ENCODE assay signal across 1 cellular context in genomic region chr13:101152184-101152583, GRCh38.
TF ChIP-seq lines count a peak whose summit lies in the region.

No MANE protein-coding gene starts in this region.

TF ChIP-seq in IMR-90, 13 proteins besides CTCF, POLR2A, EP300 and RAD21:
- no peak for TF ChIP-seq NFE2L2 (IDR thresholded peaks at IDR 0.05; ENCODE audit: low read depth, low read length)
- no peak for TF ChIP-seq USF2 (IDR thresholded peaks at IDR 0.05; ENCODE audit: low read depth, low read length)
